In the genomic region with DNA sequence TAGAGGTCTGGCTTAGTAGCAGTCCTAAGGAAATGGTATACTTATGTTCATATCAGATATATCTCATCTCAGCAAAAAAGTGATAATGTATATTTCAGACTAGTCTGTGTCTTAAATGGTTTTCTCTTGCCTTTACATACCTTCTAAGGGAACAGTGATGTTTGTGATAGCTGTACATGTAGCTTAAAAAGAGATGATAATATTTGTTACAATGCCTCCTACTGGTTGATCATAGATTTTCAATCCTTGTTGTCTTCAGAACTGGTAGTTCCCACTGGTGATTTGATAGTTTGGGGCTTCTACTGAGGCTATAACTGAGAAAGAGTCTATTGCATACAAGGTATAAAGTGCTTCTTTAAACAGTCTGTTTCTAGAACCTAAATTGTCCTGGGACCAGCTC, we compare ENCODE assay signal across 1 cellular context.
TF ChIP-seq lines count a peak whose summit lies in the region.

No MANE protein-coding gene starts in this region.

TF ChIP-seq in WTC11, 78 proteins besides CTCF, POLR2A, EP300 and RAD21 (continued from another document):
- TF ChIP-seq, protein P1, sequence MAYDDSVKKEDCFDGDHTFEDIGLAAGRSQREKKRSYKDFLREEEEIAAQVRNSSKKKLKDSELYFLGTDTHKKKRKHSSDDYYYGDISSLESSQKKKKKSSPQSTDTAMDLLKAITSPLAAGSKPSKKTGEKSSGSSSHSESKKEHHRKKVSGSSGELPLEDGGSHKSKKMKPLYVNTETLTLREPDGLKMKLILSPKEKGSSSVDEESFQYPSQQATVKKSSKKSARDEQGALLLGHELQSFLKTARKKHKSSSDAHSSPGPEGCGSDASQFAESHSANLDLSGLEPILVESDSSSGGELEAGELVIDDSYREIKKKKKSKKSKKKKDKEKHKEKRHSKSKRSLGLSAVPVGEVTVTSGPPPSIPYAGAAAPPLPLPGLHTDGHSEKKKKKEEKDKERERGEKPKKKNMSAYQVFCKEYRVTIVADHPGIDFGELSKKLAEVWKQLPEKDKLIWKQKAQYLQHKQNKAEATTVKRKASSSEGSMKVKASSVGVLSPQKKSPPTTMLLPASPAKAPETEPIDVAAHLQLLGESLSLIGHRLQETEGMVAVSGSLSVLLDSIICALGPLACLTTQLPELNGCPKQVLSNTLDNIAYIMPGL (CRISPR knock-in tag; IDR thresholded peaks at IDR 0.05) = no peak
- TF ChIP-seq, protein P2, sequence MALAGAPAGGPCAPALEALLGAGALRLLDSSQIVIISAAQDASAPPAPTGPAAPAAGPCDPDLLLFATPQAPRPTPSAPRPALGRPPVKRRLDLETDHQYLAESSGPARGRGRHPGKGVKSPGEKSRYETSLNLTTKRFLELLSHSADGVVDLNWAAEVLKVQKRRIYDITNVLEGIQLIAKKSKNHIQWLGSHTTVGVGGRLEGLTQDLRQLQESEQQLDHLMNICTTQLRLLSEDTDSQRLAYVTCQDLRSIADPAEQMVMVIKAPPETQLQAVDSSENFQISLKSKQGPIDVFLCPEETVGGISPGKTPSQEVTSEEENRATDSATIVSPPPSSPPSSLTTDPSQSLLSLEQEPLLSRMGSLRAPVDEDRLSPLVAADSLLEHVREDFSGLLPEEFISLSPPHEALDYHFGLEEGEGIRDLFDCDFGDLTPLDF (CRISPR knock-in tag; IDR thresholded peaks at IDR 0.05) = no peak
- TF ChIP-seq SMAD3 (CRISPR knock-in tag; IDR thresholded peaks at IDR 0.05; ENCODE audit: borderline replicate concordance) = no peak
- TF ChIP-seq, protein P3, sequence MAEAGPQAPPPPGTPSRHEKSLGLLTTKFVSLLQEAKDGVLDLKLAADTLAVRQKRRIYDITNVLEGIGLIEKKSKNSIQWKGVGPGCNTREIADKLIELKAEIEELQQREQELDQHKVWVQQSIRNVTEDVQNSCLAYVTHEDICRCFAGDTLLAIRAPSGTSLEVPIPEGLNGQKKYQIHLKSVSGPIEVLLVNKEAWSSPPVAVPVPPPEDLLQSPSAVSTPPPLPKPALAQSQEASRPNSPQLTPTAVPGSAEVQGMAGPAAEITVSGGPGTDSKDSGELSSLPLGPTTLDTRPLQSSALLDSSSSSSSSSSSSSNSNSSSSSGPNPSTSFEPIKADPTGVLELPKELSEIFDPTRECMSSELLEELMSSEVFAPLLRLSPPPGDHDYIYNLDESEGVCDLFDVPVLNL (CRISPR knock-in tag; IDR thresholded peaks at IDR 0.05; ENCODE audit: borderline replicate concordance, low read depth) = no peak
- no peak for TF ChIP-seq TEAD4 (CRISPR knock-in tag; IDR thresholded peaks at IDR 0.05)
- TF ChIP-seq, protein P4, sequence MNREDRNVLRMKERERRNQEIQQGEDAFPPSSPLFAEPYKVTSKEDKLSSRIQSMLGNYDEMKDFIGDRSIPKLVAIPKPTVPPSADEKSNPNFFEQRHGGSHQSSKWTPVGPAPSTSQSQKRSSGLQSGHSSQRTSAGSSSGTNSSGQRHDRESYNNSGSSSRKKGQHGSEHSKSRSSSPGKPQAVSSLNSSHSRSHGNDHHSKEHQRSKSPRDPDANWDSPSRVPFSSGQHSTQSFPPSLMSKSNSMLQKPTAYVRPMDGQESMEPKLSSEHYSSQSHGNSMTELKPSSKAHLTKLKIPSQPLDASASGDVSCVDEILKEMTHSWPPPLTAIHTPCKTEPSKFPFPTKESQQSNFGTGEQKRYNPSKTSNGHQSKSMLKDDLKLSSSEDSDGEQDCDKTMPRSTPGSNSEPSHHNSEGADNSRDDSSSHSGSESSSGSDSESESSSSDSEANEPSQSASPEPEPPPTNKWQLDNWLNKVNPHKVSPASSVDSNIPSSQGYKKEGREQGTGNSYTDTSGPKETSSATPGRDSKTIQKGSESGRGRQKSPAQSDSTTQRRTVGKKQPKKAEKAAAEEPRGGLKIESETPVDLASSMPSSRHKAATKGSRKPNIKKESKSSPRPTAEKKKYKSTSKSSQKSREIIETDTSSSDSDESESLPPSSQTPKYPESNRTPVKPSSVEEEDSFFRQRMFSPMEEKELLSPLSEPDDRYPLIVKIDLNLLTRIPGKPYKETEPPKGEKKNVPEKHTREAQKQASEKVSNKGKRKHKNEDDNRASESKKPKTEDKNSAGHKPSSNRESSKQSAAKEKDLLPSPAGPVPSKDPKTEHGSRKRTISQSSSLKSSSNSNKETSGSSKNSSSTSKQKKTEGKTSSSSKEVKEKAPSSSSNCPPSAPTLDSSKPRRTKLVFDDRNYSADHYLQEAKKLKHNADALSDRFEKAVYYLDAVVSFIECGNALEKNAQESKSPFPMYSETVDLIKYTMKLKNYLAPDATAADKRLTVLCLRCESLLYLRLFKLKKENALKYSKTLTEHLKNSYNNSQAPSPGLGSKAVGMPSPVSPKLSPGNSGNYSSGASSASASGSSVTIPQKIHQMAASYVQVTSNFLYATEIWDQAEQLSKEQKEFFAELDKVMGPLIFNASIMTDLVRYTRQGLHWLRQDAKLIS (CRISPR knock-in tag; IDR thresholded peaks at IDR 0.05; ENCODE audit: borderline replicate concordance) = no peak
- no peak for TF ChIP-seq ZNF396 (CRISPR knock-in tag; IDR thresholded peaks at IDR 0.05; ENCODE audit: borderline replicate concordance)
- no peak for TF ChIP-seq ESRRA (CRISPR knock-in tag; IDR thresholded peaks at IDR 0.05; ENCODE audit: borderline replicate concordance)
- TF ChIP-seq, protein P5, sequence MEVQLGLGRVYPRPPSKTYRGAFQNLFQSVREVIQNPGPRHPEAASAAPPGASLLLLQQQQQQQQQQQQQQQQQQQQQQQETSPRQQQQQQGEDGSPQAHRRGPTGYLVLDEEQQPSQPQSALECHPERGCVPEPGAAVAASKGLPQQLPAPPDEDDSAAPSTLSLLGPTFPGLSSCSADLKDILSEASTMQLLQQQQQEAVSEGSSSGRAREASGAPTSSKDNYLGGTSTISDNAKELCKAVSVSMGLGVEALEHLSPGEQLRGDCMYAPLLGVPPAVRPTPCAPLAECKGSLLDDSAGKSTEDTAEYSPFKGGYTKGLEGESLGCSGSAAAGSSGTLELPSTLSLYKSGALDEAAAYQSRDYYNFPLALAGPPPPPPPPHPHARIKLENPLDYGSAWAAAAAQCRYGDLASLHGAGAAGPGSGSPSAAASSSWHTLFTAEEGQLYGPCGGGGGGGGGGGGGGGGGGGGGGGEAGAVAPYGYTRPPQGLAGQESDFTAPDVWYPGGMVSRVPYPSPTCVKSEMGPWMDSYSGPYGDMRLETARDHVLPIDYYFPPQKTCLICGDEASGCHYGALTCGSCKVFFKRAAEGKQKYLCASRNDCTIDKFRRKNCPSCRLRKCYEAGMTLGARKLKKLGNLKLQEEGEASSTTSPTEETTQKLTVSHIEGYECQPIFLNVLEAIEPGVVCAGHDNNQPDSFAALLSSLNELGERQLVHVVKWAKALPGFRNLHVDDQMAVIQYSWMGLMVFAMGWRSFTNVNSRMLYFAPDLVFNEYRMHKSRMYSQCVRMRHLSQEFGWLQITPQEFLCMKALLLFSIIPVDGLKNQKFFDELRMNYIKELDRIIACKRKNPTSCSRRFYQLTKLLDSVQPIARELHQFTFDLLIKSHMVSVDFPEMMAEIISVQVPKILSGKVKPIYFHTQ (CRISPR knock-in tag; IDR thresholded peaks at IDR 0.05) = no peak
- TF ChIP-seq FOXK1 (CRISPR knock-in tag; IDR thresholded peaks at IDR 0.05) = no peak
- TF ChIP-seq OVOL2 (CRISPR knock-in tag; IDR thresholded peaks at IDR 0.05; ENCODE audit: borderline replicate concordance) = no peak
- TF ChIP-seq, protein P6, sequence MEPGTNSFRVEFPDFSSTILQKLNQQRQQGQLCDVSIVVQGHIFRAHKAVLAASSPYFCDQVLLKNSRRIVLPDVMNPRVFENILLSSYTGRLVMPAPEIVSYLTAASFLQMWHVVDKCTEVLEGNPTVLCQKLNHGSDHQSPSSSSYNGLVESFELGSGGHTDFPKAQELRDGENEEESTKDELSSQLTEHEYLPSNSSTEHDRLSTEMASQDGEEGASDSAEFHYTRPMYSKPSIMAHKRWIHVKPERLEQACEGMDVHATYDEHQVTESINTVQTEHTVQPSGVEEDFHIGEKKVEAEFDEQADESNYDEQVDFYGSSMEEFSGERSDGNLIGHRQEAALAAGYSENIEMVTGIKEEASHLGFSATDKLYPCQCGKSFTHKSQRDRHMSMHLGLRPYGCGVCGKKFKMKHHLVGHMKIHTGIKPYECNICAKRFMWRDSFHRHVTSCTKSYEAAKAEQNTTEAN (CRISPR knock-in tag; IDR thresholded peaks at IDR 0.05) = no peak
- TF ChIP-seq JAZF1 (CRISPR knock-in tag; IDR thresholded peaks at IDR 0.05) = no peak
- no peak for TF ChIP-seq FOXJ3 (CRISPR knock-in tag; IDR thresholded peaks at IDR 0.05; ENCODE audit: borderline replicate concordance)
